8 cellular contexts compared by ENCODE assay signal in genomic region chr3:190617185-190617584, GRCh38.
DNase-seq lines count a peak whose midpoint lies in the region; ATAC-seq and TF ChIP-seq lines count a peak whose summit lies in the region.

No MANE protein-coding gene starts in this region.

- H3K27me3 ChIP-seq in OCI-LY1 (ENCODE audit: insufficient read depth, low read length) (no peaks in the 10 kb centered on the region), transverse colon (no peaks in the 10 kb centered on the region)

- intact Hi-C loops in transverse colon (cut with DNase I; ENCODE audit: low total_unique reads) (no loop called here), head of caudate nucleus (cut with DNase I) (no loop called here)

- peak overlapping the region; percentile 34; the same call in 1 of the 2 replicates for H3K4me2 ChIP-seq in OCI-LY1 (ENCODE audit: low read length)

- H3K4me3 ChIP-seq in OCI-LY1 (ENCODE audit: low read depth, low read length, poor library complexity, severe bottlenecking) (peak overlapping the region; percentile 7), transverse colon (no peak overlapping the region), foreskin fibroblast (ENCODE audit: low read depth in 1 of 2, low read length in 2 of 2) (no peak overlapping the region)

- WGBS in transverse colon (ENCODE audit: low coverage in 1 of 2), 2 donors: 49 to 80% methylated on average over 3 of the region's 3 CpGs

- H3K36me3 ChIP-seq in OCI-LY1 (ENCODE audit: insufficient read depth, low read length): no peaks in the 10 kb centered on the region
- no peaks in the 10 kb centered on the region for H3K36me3 ChIP-seq in transverse colon

- no peak overlapping the region for H2AFZ ChIP-seq in OCI-LY1 (ENCODE audit: low read length)

- H3K9ac ChIP-seq in OCI-LY1 (ENCODE audit: low read length): no peak overlapping the region

- no peaks in the 10 kb centered on the region for H3K79me2 ChIP-seq in OCI-LY1 (ENCODE audit: insufficient read depth, low read length)

- no peak for TF ChIP-seq POLR2A in transverse colon (IDR thresholded peaks at IDR 0.05)

- peak; percentile 88 for ATAC-seq in GM18511 (IDR thresholded peaks at IDR 0.05; ENCODE audit: unreplicated experiment)
- peak; percentile 86 for ATAC-seq in HG02610 (IDR thresholded peaks at IDR 0.05; ENCODE audit: unreplicated experiment)

- no peaks in the 10 kb centered on the region for H3K9me2 ChIP-seq in OCI-LY1 (ENCODE audit: low read depth, low read length)

- no peak for TF ChIP-seq EP300 in transverse colon (IDR thresholded peaks at IDR 0.05; ENCODE audit: low read depth)

- in situ Hi-C loops in transverse colon (cut with MboI; ENCODE audit: low pct_ligation_motif_present in 1 of 4, low pct_unique_long_range_greater_than_20kb in 1 of 4, low sequenced_read_pairs in 3 of 4): no loop called here

- H3K9me3 ChIP-seq in OCI-LY1 (ENCODE audit: low read length): no peaks in the 10 kb centered on the region
- H3K9me3 ChIP-seq in transverse colon: no peaks in the 10 kb centered on the region

- H4K20me1 ChIP-seq in OCI-LY1 (ENCODE audit: insufficient read depth, low read length): no peaks in the 10 kb centered on the region

- TF ChIP-seq CTCF in OCI-LY1 (IDR thresholded peaks at IDR 0.05; ENCODE audit: low read length): no peak
- TF ChIP-seq CTCF in transverse colon (IDR thresholded peaks at IDR 0.05): no peak
- no peak for TF ChIP-seq CTCF in foreskin fibroblast (IDR thresholded peaks at IDR 0.05; ENCODE audit: low read depth, low read length)

- H3K4me1 ChIP-seq in OCI-LY1 (ENCODE audit: insufficient read depth, low read length, severe bottlenecking): peaks cover 35% of the 10 kb centered on the region
- no peaks in the 10 kb centered on the region for H3K4me1 ChIP-seq in transverse colon

- H3F3A ChIP-seq in OCI-LY1 (ENCODE audit: insufficient read depth, low read length): no peaks in the 10 kb centered on the region

- peak overlapping the region; percentile 75 for H3K27ac ChIP-seq in OCI-LY1 (ENCODE audit: low read depth, low read length, poor library complexity, severe bottlenecking)
- H3K27ac ChIP-seq in transverse colon: no peak overlapping the region

- peak; percentile 44 for DNase-seq in germinal center (ENCODE audit: low spot score)
- peak; percentile 16 for DNase-seq in transverse colon
- no peak for DNase-seq in foreskin fibroblast
- no peak for DNase-seq in activated CD8-positive, alpha-beta memory T cell treated with anti-CD3 and anti-CD28 coated beads, Interleukin-2, amount 50 U/mL, for 48 hours
- no peak for DNase-seq in head of caudate nucleus

Comparison
In these comparisons a context has a peak if more than half of its experiments do, and no peak if none do; other contexts are left out.
1. DNase-seq: peak in germinal center (single experiment) and transverse colon (single experiment); none in foreskin fibroblast (0 of 2), activated CD8-positive, alpha-beta memory T cell treated with anti-CD3 and anti-CD28 coated beads, Interleukin-2, amount 50 U/mL, for 48 hours (single experiment) and head of caudate nucleus (0 of 42).